1 cellular context compared by ENCODE assay signal in genomic region chr2:63792523-63792922, GRCh38.
TF ChIP-seq lines count a peak whose summit lies in the region.

No MANE protein-coding gene starts in this region.

TF ChIP-seq in WTC11, 78 proteins besides CTCF, POLR2A, EP300 and RAD21 (continued from another document):
- TF ChIP-seq SOX15 (CRISPR knock-in tag; IDR thresholded peaks at IDR 0.05) (no peak), MAX (CRISPR knock-in tag; IDR thresholded peaks at IDR 0.05) (no peak), STAT6 (CRISPR knock-in tag; conservative IDR thresholded peaks at IDR 0.05; ENCODE audit: low read depth) (no peak), EMX1 (CRISPR knock-in tag; IDR thresholded peaks at IDR 0.05) (no peak), ZNF512 (CRISPR knock-in tag; IDR thresholded peaks at IDR 0.05; ENCODE audit: borderline replicate concordance) (no peak), PREB (CRISPR knock-in tag; IDR thresholded peaks at IDR 0.05; ENCODE audit: borderline replicate concordance) (no peak), JUN (CRISPR knock-in tag; IDR thresholded peaks at IDR 0.05) (no peak)
